11 cellular contexts compared by ENCODE assay signal in the genomic region with DNA sequence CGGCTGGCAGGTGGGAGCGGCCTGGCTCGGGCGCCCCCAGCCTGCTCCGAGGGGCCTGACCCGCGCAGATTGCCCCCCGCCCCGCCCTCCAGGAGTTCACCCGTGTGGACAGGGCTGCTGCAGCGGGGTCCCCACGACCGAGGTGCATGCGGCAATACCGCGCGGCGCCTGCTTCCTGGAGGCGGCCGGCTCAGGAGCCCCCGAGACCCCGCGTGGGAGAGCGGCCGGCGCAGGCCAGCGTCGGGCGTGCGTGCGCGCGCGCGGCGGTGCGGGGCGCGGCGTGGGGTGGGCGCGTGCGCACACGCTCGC. TPM values are rescaled to one million over a fixed set of nuclear protein-coding genes. Genes with fewer than 3 reads are reported as not detected.
DNase-seq lines count a peak whose midpoint lies in the region; ATAC-seq, FAIRE-seq and TF ChIP-seq lines count a peak whose summit lies in the region.
"Had no signal": no experiment of that assay in that cellular context is flagged by ENCODE, and none has a peak within 500 bp of the region (broad histone marks: within the 10 kb centered on the region; RNA-seq: fewer than 3 reads in every experiment).

No MANE protein-coding gene starts in this region.

- no TSS peak for BruUV-seq in HCT116 (replicated peaks; lab: Mats Ljungman, UMichigan)

- H2AFZ ChIP-seq in HCT116 (ENCODE audit: low read depth, low read length, poor library complexity, severe bottlenecking) (no peak overlapping the region), keratinocyte (ENCODE audit: control insufficient read depth, low read length) (no peak overlapping the region)
- H2AFZ ChIP-seq: PC-9 had no signal

- TF ChIP-seq POLR2A in HCT116 (IDR thresholded peaks at IDR 0.05; ENCODE audit: borderline replicate concordance, extremely low read depth, insufficient read depth, insufficient read length) = no peak

- TF ChIP-seq CTCF in HCT116 (IDR thresholded peaks at IDR 0.05 in 2 of 3, conservative IDR thresholded peaks at IDR 0.05 in 1 of 3; ENCODE audit: borderline replicate concordance in 1 of 3, insufficient read depth in 1 of 3, low read depth in 2 of 3, low read length in 2 of 3) (no peak), activated B cell treated with CpG ODN at 0.5 μM for 24 hours (IDR thresholded peaks at IDR 0.05) (no peak), keratinocyte (optimal IDR thresholded peaks at IDR 0.05 in 1 of 3, IDR thresholded peaks at IDR 0.05 in 1 of 3, conservative IDR thresholded peaks at IDR 0.05 in 1 of 3; ENCODE audit: extremely low read depth in 1 of 3, insufficient read depth in 2 of 3, low read length in 3 of 3) (no peak)

- H3K4me3 ChIP-seq in HCT116 (replicated peaks in 1 of 2; ENCODE audit: low read depth in 1 of 2, low read length in 2 of 2) = peak overlapping the region in 1 of 2 experiments; percentile 56; a peak in 1 of 4 replicates
- no peak overlapping the region for H3K4me3 ChIP-seq in keratinocyte (ENCODE audit: control insufficient read depth in 2 of 3, extremely low read depth in 1 of 3, insufficient read depth in 2 of 3, low read depth in 1 of 3, low read length in 3 of 3)
- H3K4me3 ChIP-seq in skeletal muscle tissue (ENCODE audit: low read length in 3 of 3) = peak overlapping the region in 2 of 3 donors; percentile 68 to 69
- H3K4me3 ChIP-seq: PC-9 had no signal

- no peak overlapping the region for H3K27ac Mint-ChIP-seq in activated B cell treated with CpG ODN at 0.5 μM for 24 hours
- H3K27ac Mint-ChIP-seq: activated CD4-positive, alpha-beta memory T cell treated with anti-CD3 and anti-CD28 coated beads, Interleukin-2, amount 10 ng/mL, durations not matched to agents 7 days and 5 days had no signal

- no peaks in the 10 kb centered on the region for H3K36me3 Mint-ChIP-seq in activated B cell treated with CpG ODN at 0.5 μM for 24 hours (ENCODE audit: low read depth)

- peaks cover 10% of the 10 kb centered on the region for H3K4me1 Mint-ChIP-seq in activated B cell treated with CpG ODN at 0.5 μM for 24 hours

- peak overlapping the region; percentile 84 for H3K4me3 Mint-ChIP-seq in activated B cell treated with CpG ODN at 0.5 μM for 24 hours

- no peak overlapping the region for H3K9ac ChIP-seq in HCT116 (ENCODE audit: low read length)
- H3K9ac ChIP-seq in keratinocyte (ENCODE audit: control insufficient read depth, extremely low read depth, insufficient read depth, low read length) = no peak overlapping the region
- H3K9ac ChIP-seq in skeletal muscle tissue (ENCODE audit: low read depth in 1 of 3, low read length in 3 of 3) = peak overlapping the region in 1 of 3 donors; percentile 25

- no peaks in the 10 kb centered on the region for H3K79me2 ChIP-seq in HCT116 (ENCODE audit: insufficient read depth, low read length)
- H3K79me2 ChIP-seq in keratinocyte (ENCODE audit: control insufficient read depth, insufficient read depth, low read length) = no peaks in the 10 kb centered on the region

- H3K9me3 ChIP-seq in HCT116 (ENCODE audit: control insufficient read depth in 1 of 2, insufficient read depth in 1 of 2, low read depth in 1 of 2, low read length in 2 of 2) (no peaks in the 10 kb centered on the region), keratinocyte (ENCODE audit: control insufficient read depth, low read depth, low read length) (no peaks in the 10 kb centered on the region), skeletal muscle tissue (ENCODE audit: control insufficient read depth in 3 of 3, low read length in 3 of 3) (no peaks in the 10 kb centered on the region)

- H3K27ac ChIP-seq in HCT116 (ENCODE audit: low read depth, low read length) = no peak overlapping the region
- no peak overlapping the region for H3K27ac ChIP-seq in keratinocyte (ENCODE audit: control insufficient read depth, insufficient read depth, low read length)
- H3K27ac ChIP-seq in skeletal muscle tissue (ENCODE audit: low read depth, low read length) = no peak overlapping the region
- H3K27ac ChIP-seq: PC-9 had no signal

- POLR2A ChIA-PET in HCT116 (lab: Charles Lee) = no interaction called here
- POLR2A ChIA-PET in activated B cell treated with CpG ODN at 0.5 μM for 24 hours (lab: Charles Lee) = interaction anchor here (0.6 kb wide), 1 partner anchor 25 kb away, joined by 4 read pairs; no protein-coding TSS in a partner anchor

- H3K4me2 ChIP-seq in HCT116 (ENCODE audit: low read length) (peak overlapping the region; percentile 91), keratinocyte (ENCODE audit: control insufficient read depth, extremely low read depth, insufficient read depth, low read depth, low read length) (peak overlapping the region; percentile 27)
- H3K4me2 ChIP-seq: PC-9 had no signal

- ATAC-seq in HCT116 = no peak; the same call in 1 of the 2 replicates
- ATAC-seq in activated B cell treated with CpG ODN at 0.5 μM for 24 hours (ENCODE audit: low read depth) = peak; percentile 11
- ATAC-seq in HG03354 (IDR thresholded peaks at IDR 0.05; ENCODE audit: poor library complexity, severe bottlenecking, unreplicated experiment) = no peak

- no peak for DNase-seq in HCT116 (ENCODE audit: low read depth, low spot score)
- DNase-seq in activated B cell treated with CpG ODN at 0.5 μM for 24 hours = no peak
- no peak for DNase-seq in keratinocyte (ENCODE audit: low read depth, low spot score)
- DNase-seq in NOMO-1 treated with DMSO at 0.1 percent for 48 hours (lab: John Stamatoyannopoulos, UW; ENCODE audit: unreplicated experiment) = no peak
- no peak for DNase-seq in GF-D8 (lab: John Stamatoyannopoulos, UW)
- DNase-seq: NCI-H1436 had no signal

- H3K4me1 ChIP-seq in HCT116 (ENCODE audit: control insufficient read depth in 1 of 2, insufficient read depth in 2 of 2, low read length in 2 of 2) = peaks cover 4 to 31% of the 10 kb centered on the region in 2 experiments
- H3K4me1 ChIP-seq in keratinocyte (ENCODE audit: control insufficient read depth, extremely low read depth, insufficient read depth, low read length) = peaks cover 10% of the 10 kb centered on the region
- H3K4me1 ChIP-seq in skeletal muscle tissue (ENCODE audit: control insufficient read depth in 3 of 3, insufficient read depth in 3 of 3, low read length in 3 of 3) = peaks cover 27 to 32% (median 31%) of the 10 kb centered on the region in 3 donors

- dilution Hi-C loops in keratinocyte (cut with MboI; ENCODE audit: extremely low pct_ligation_motif_present, low sequenced_read_pairs) = no loop called here

- H3K9me2 ChIP-seq in HCT116 (ENCODE audit: insufficient read depth) = no peaks in the 10 kb centered on the region

- H3K27me3 Mint-ChIP-seq in activated B cell treated with CpG ODN at 0.5 μM for 24 hours = peaks cover 38% of the 10 kb centered on the region

- CTCF ChIA-PET in HCT116 (lab: Charles Lee) (interaction anchor here (2.7 kb wide), 1 partner anchor 386 kb away, joined by 8 read pairs; no protein-coding TSS in a partner anchor), activated B cell treated with CpG ODN at 0.5 μM for 24 hours (lab: Charles Lee) (no interaction called here)

- H3K27me3 ChIP-seq in HCT116 (ENCODE audit: insufficient read depth, low read length) (no peaks in the 10 kb centered on the region; the same call in 1 of the 2 replicates), keratinocyte (ENCODE audit: control insufficient read depth, extremely low read depth, insufficient read depth, low read length) (peaks cover 46% of the 10 kb centered on the region), skeletal muscle tissue (ENCODE audit: control insufficient read depth in 3 of 3, insufficient read depth in 3 of 3, low read length in 3 of 3) (peaks cover 4 to 9% (median 6%) of the 10 kb centered on the region in 3 donors)

- intact Hi-C loops in HCT116 (cut with micrococcal nuclease) = loop anchor here (1.0 to 5.0 kb wide), 4 partner anchors 163 to 386 kb away; no protein-coding TSS in a partner anchor
- intact Hi-C loops in activated B cell treated with CpG ODN at 0.5 μM for 24 hours (cut with micrococcal nuclease) = loop anchor here (1.0 kb wide), 2 partner anchors 163 to 181 kb away; no protein-coding TSS in a partner anchor

- H4K20me1 ChIP-seq in HCT116 (ENCODE audit: insufficient read depth) (no peaks in the 10 kb centered on the region), keratinocyte (ENCODE audit: control insufficient read depth, extremely low read depth, insufficient read depth, low read length) (no peaks in the 10 kb centered on the region)

- no peaks in the 10 kb centered on the region for H3K36me3 ChIP-seq in HCT116 (ENCODE audit: control insufficient read depth in 1 of 2, insufficient read depth in 2 of 2, low read length in 2 of 2)
- no peaks in the 10 kb centered on the region for H3K36me3 ChIP-seq in keratinocyte (ENCODE audit: control insufficient read depth in 2 of 2, extremely low read depth in 1 of 2, insufficient read depth in 2 of 2, low read length in 2 of 2)
- peaks cover 9 to 14% (median 13%) of the 10 kb centered on the region in 3 donors for H3K36me3 ChIP-seq in skeletal muscle tissue (ENCODE audit: control insufficient read depth in 3 of 3, insufficient read depth in 3 of 3, low read length in 3 of 3)

- TF ChIP-seq RAD21 in HCT116 (IDR thresholded peaks at IDR 0.05; ENCODE audit: low read depth) = no peak

- no peaks in the 10 kb centered on the region for H3K9me3 Mint-ChIP-seq in activated B cell treated with CpG ODN at 0.5 μM for 24 hours
- H3K9me3 Mint-ChIP-seq: activated CD4-positive, alpha-beta memory T cell treated with anti-CD3 and anti-CD28 coated beads, Interleukin-2, amount 10 ng/mL, durations not matched to agents 7 days and 5 days had no signal

- RAD21 ChIA-PET in HCT116 (lab: Charles Lee; ENCODE audit: low non-redundant PET in 1 of 2, low total read pairs in 2 of 2, uncharacterized antibody in 2 of 2, unreplicated experiment in 2 of 2) = no interaction called here

- no peak for FAIRE-seq in keratinocyte (lab: Jason Lieb, UNC)
- FAIRE-seq: bronchial epithelial cell had no signal

- no peaks in the 10 kb centered on the region for H3K9me1 ChIP-seq in keratinocyte (ENCODE audit: control insufficient read depth, extremely low read depth, insufficient read depth, low read length)

RNA-seq across cellular contexts. Expression of a gene that starts 1.0 kb away (rescaled TPM):
- 1.8 TPM for total RNA-seq in HCT116 (2021; ENCODE audit: unreplicated experiment)
- 0.57 and 0.86 TPM in 2 replicates for polyA plus RNA-seq in HCT116 (2012)
- total RNA-seq in activated B cell treated with CpG ODN at 0.5 μM for 24 hours = 0.16 and 0.34 TPM in 2 replicates
- polyA plus RNA-seq in keratinocyte = 0.07 to 0.30 TPM (median 0.20 TPM) in 3 replicates
- 0.21 TPM for polyA plus RNA-seq in keratinocyte (2011; ENCODE audit: low read depth)
- polyA plus RNA-seq in keratinocyte (2011; cell fraction: cytosol; rRNA removed) = 0.02 and 0.10 TPM in 2 replicates
- polyA plus RNA-seq in keratinocyte (2011; cell fraction: nucleus; rRNA removed) = 1.3 and 1.6 TPM in 2 replicates
- polyA plus RNA-seq in keratinocyte (2012; ENCODE audit: low replicate concordance) = 0.14 and 0.42 TPM in 2 replicates
- 0.46 TPM in 1 of 3 replicates, not detected in the others for polyA minus RNA-seq in keratinocyte
- not detected for polyA minus RNA-seq in keratinocyte (2011; cell fraction: cytosol; rRNA and poly(A)+ RNA removed)
- polyA minus RNA-seq in keratinocyte (2011; cell fraction: nucleus; rRNA and poly(A)+ RNA removed) = 0.42 and 0.70 TPM in 2 replicates
- total RNA-seq in skeletal muscle tissue = 36.0 TPM
- total RNA-seq: bronchial epithelial cell had no signal

RNA-seq across cellular contexts. Expression of a gene that starts 7.2 kb away (rescaled TPM):
- total RNA-seq in HCT116 (2021; ENCODE audit: unreplicated experiment) (5.6 TPM), activated B cell treated with CpG ODN at 0.5 μM for 24 hours (3.4 and 4.5 TPM in 2 replicates), skeletal muscle tissue (5.7 TPM)
- 2.4 and 3.1 TPM in 2 replicates for polyA plus RNA-seq in HCT116 (2012)
- polyA plus RNA-seq in keratinocyte = 1.0 to 1.4 TPM (median 1.2 TPM) in 3 replicates
- not detected for polyA plus RNA-seq in keratinocyte (2011; ENCODE audit: low read depth)
- 0.34 and 1.1 TPM in 2 replicates for polyA plus RNA-seq in keratinocyte (2011; cell fraction: cytosol; rRNA removed)
- polyA plus RNA-seq in keratinocyte (2011; cell fraction: nucleus; rRNA removed) = 0.93 and 1.3 TPM in 2 replicates
- polyA plus RNA-seq in keratinocyte (2012; ENCODE audit: low replicate concordance) = 1.5 and 2.4 TPM in 2 replicates
- polyA minus RNA-seq in keratinocyte = 0.93 to 2.0 TPM (median 1.4 TPM) in 3 replicates
- polyA minus RNA-seq in keratinocyte (2011; cell fraction: cytosol; rRNA and poly(A)+ RNA removed) = 2.1 TPM
- polyA minus RNA-seq in keratinocyte (2011; cell fraction: nucleus; rRNA and poly(A)+ RNA removed) = 0.62 and 0.95 TPM in 2 replicates

RNA-seq across cellular contexts. Expression of a gene that starts 21.8 kb away (rescaled TPM):
- total RNA-seq in HCT116 (2021; ENCODE audit: unreplicated experiment) (252 TPM), activated B cell treated with CpG ODN at 0.5 μM for 24 hours (229 and 244 TPM in 2 replicates), skeletal muscle tissue (25.1 TPM)
- 143 and 146 TPM in 2 replicates for polyA plus RNA-seq in HCT116 (2012)
- polyA plus RNA-seq in keratinocyte = 23.1 to 54.5 TPM (median 42.2 TPM) in 3 replicates
- 67.3 TPM for polyA plus RNA-seq in keratinocyte (2011; ENCODE audit: low read depth)
- 17.4 and 30.9 TPM in 2 replicates for polyA plus RNA-seq in keratinocyte (2011; cell fraction: cytosol; rRNA removed)
- polyA plus RNA-seq in keratinocyte (2011; cell fraction: nucleus; rRNA removed) = 108 and 127 TPM in 2 replicates
- polyA plus RNA-seq in keratinocyte (2012; ENCODE audit: low replicate concordance) = 43.4 and 83.7 TPM in 2 replicates
- 13.9 to 112 TPM (median 41.6 TPM) in 3 replicates for polyA minus RNA-seq in keratinocyte
- polyA minus RNA-seq in keratinocyte (2011; cell fraction: cytosol; rRNA and poly(A)+ RNA removed) = 65.6 TPM
- polyA minus RNA-seq in keratinocyte (2011; cell fraction: nucleus; rRNA and poly(A)+ RNA removed) = 35.8 and 36.7 TPM in 2 replicates

RNA-seq across cellular contexts. Expression of a gene that starts 29.5 kb away (rescaled TPM):
- total RNA-seq in HCT116 (2021; ENCODE audit: unreplicated experiment) (102 TPM), activated B cell treated with CpG ODN at 0.5 μM for 24 hours (12.6 and 16.9 TPM in 2 replicates), skeletal muscle tissue (25.6 TPM)
- 99.7 and 124 TPM in 2 replicates for polyA plus RNA-seq in HCT116 (2012)
- 83.8 to 106 TPM (median 93.7 TPM) in 3 replicates for polyA plus RNA-seq in keratinocyte
- 56.4 TPM for polyA plus RNA-seq in keratinocyte (2011; ENCODE audit: low read depth)
- 39.7 and 76.9 TPM in 2 replicates for polyA plus RNA-seq in keratinocyte (2011; cell fraction: cytosol; rRNA removed)
- polyA plus RNA-seq in keratinocyte (2011; cell fraction: nucleus; rRNA removed) = 93.1 and 96.4 TPM in 2 replicates
- polyA plus RNA-seq in keratinocyte (2012; ENCODE audit: low replicate concordance) = 62.1 and 119 TPM in 2 replicates
- 46.0 to 59.9 TPM (median 59.1 TPM) in 3 replicates for polyA minus RNA-seq in keratinocyte
- 103 TPM for polyA minus RNA-seq in keratinocyte (2011; cell fraction: cytosol; rRNA and poly(A)+ RNA removed)
- 37.5 and 40.5 TPM in 2 replicates for polyA minus RNA-seq in keratinocyte (2011; cell fraction: nucleus; rRNA and poly(A)+ RNA removed)

RNA-seq across cellular contexts. Expression of a gene that starts 44.2 kb away (rescaled TPM):
- total RNA-seq in HCT116 (2021; ENCODE audit: unreplicated experiment) (24.6 TPM), activated B cell treated with CpG ODN at 0.5 μM for 24 hours (48.0 and 48.9 TPM in 2 replicates), skeletal muscle tissue (24.5 TPM)
- polyA plus RNA-seq in HCT116 (2012) = 14.7 and 15.4 TPM in 2 replicates
- polyA plus RNA-seq in keratinocyte = 14.5 to 24.9 TPM (median 19.8 TPM) in 3 replicates
- 2.7 TPM for polyA plus RNA-seq in keratinocyte (2011; ENCODE audit: low read depth)
- 3.7 and 8.3 TPM in 2 replicates for polyA plus RNA-seq in keratinocyte (2011; cell fraction: cytosol; rRNA removed)
- 55.8 and 64.8 TPM in 2 replicates for polyA plus RNA-seq in keratinocyte (2011; cell fraction: nucleus; rRNA removed)
- polyA plus RNA-seq in keratinocyte (2012; ENCODE audit: low replicate concordance) = 10.5 and 21.0 TPM in 2 replicates
- polyA minus RNA-seq in keratinocyte = 21.7 to 43.2 TPM (median 31.8 TPM) in 3 replicates
- 13.6 TPM for polyA minus RNA-seq in keratinocyte (2011; cell fraction: cytosol; rRNA and poly(A)+ RNA removed)
- polyA minus RNA-seq in keratinocyte (2011; cell fraction: nucleus; rRNA and poly(A)+ RNA removed) = 30.8 and 32.0 TPM in 2 replicates

Comparison
In these comparisons a context has a peak if more than half of its experiments do, and no peak if none do; other contexts are left out.
1. H3K4me3 ChIP-seq: peak in skeletal muscle tissue (2 of 3); none in keratinocyte (0 of 3).
2. RNA of a gene that starts 1.0 kb away (total RNA-seq): 36.0 TPM in skeletal muscle tissue (single experiment); 1.8 TPM in HCT116 (single experiment) and 0.16 to 0.34 TPM in activated B cell treated with CpG ODN at 0.5 μM for 24 hours; every median in the first group is over 10 times any median in the second.